1 cellular context compared by ENCODE assay signal in genomic region chr15:78909791-78910228, GRCh38.
TF ChIP-seq lines count a peak whose summit lies in the region.

No MANE protein-coding gene starts in this region.

TF ChIP-seq in HepG2, 621 proteins besides CTCF, POLR2A, EP300 and RAD21 (continued from another document):
- no peak for TF ChIP-seq TFDP1 (CRISPR knock-in tag; IDR thresholded peaks at IDR 0.05; ENCODE audit: borderline replicate concordance)
- no peak for TF ChIP-seq MAFG (CRISPR knock-in tag; IDR thresholded peaks at IDR 0.05)
- TF ChIP-seq ZNF331 (CRISPR knock-in tag; IDR thresholded peaks at IDR 0.05): no peak
- 0 out of 2 replicates have a peak, but pooled peaks have one; percentile 14 for TF ChIP-seq CEBPG (CRISPR knock-in tag; IDR thresholded peaks at IDR 0.05)
- TF ChIP-seq ZNF17 (CRISPR knock-in tag; IDR thresholded peaks at IDR 0.05): no peak
- TF ChIP-seq GATAD2A (CRISPR knock-in tag; IDR thresholded peaks at IDR 0.05): peak; percentile 17; the same call in 1 of the 2 replicates
- peak; percentile 91 for TF ChIP-seq ZBTB33 (CRISPR knock-in tag; IDR thresholded peaks at IDR 0.05)
- TF ChIP-seq ZBTB38 (CRISPR knock-in tag; IDR thresholded peaks at IDR 0.05): peak; percentile 49; the same call in 1 of the 2 replicates
- no peak for TF ChIP-seq ZFP82 (CRISPR knock-in tag; IDR thresholded peaks at IDR 0.05; ENCODE audit: borderline replicate concordance)
- TF ChIP-seq GPBP1L1 (CRISPR knock-in tag; IDR thresholded peaks at IDR 0.05): no peak
- TF ChIP-seq HOXA5 (CRISPR knock-in tag; IDR thresholded peaks at IDR 0.05): no peak
- TF ChIP-seq ZHX2 (IDR thresholded peaks at IDR 0.05; ENCODE audit: low read depth): no peak
- no peak for TF ChIP-seq ZHX2 (CRISPR knock-in tag; IDR thresholded peaks at IDR 0.05; ENCODE audit: borderline replicate concordance)
- TF ChIP-seq SNRNP70 (IDR thresholded peaks at IDR 0.05; ENCODE audit: low read depth, low read length): no peak
- peak; percentile 44 for TF ChIP-seq RBM22 (optimal IDR thresholded peaks at IDR 0.05; ENCODE audit: low read length)
- TF ChIP-seq PAF1 (CRISPR knock-in tag; IDR thresholded peaks at IDR 0.05): no peak
- TF ChIP-seq ESRRA (CRISPR knock-in tag; IDR thresholded peaks at IDR 0.05; ENCODE audit: low read depth): no peak
- 0 out of 2 replicates have a peak, but pooled peaks have one; percentile 58 for TF ChIP-seq AKAP8 (CRISPR knock-in tag; IDR thresholded peaks at IDR 0.05)
- 0 out of 2 replicates have a peak, but pooled peaks have one; percentile 1 for TF ChIP-seq ETV6 (CRISPR knock-in tag; conservative IDR thresholded peaks at IDR 0.05)
- no peak for TF ChIP-seq ZNF468 (CRISPR knock-in tag; IDR thresholded peaks at IDR 0.05)
- no peak for TF ChIP-seq ZNF784 (CRISPR knock-in tag; IDR thresholded peaks at IDR 0.05; ENCODE audit: borderline replicate concordance)
- no peak for TF ChIP-seq NCOA2 (CRISPR knock-in tag; IDR thresholded peaks at IDR 0.05)
- TF ChIP-seq ZBTB42 (CRISPR knock-in tag; IDR thresholded peaks at IDR 0.05): no peak
- TF ChIP-seq ZNF687 (CRISPR knock-in tag; IDR thresholded peaks at IDR 0.05): peak; percentile 33
- TF ChIP-seq NPAS2 (CRISPR knock-in tag; IDR thresholded peaks at IDR 0.05; ENCODE audit: borderline replicate concordance): no peak
- TF ChIP-seq ZNF605 (CRISPR knock-in tag; IDR thresholded peaks at IDR 0.05): no peak
- TF ChIP-seq ZNF879 (CRISPR knock-in tag; IDR thresholded peaks at IDR 0.05): no peak
- no peak for TF ChIP-seq SATB2 (CRISPR knock-in tag; IDR thresholded peaks at IDR 0.05)
- TF ChIP-seq ZNF761 (CRISPR knock-in tag; conservative IDR thresholded peaks at IDR 0.05): no peak
- TF ChIP-seq ZKSCAN1 (IDR thresholded peaks at IDR 0.05; ENCODE audit: low read length): peak; percentile 92
- TF ChIP-seq STAG1 (CRISPR knock-in tag; IDR thresholded peaks at IDR 0.05): peak; percentile 89
- TF ChIP-seq SMC3 (IDR thresholded peaks at IDR 0.05; ENCODE audit: low read length): peak; percentile 75
- no peak for TF ChIP-seq MEF2D (CRISPR knock-in tag; IDR thresholded peaks at IDR 0.05)
- TF ChIP-seq SNAPC4 (CRISPR knock-in tag; IDR thresholded peaks at IDR 0.05): no peak
- TF ChIP-seq ZNF432 (CRISPR knock-in tag; IDR thresholded peaks at IDR 0.05; ENCODE audit: borderline replicate concordance): no peak
- peak; percentile 45 for TF ChIP-seq TEAD3 (CRISPR knock-in tag; optimal IDR thresholded peaks at IDR 0.05; ENCODE audit: borderline replicate concordance)
- no peak for TF ChIP-seq ZC3H4 (CRISPR knock-in tag; IDR thresholded peaks at IDR 0.05; ENCODE audit: borderline replicate concordance)
- TF ChIP-seq CBX1 (IDR thresholded peaks at IDR 0.05; ENCODE audit: low read depth): no peak
